Comparison of ENCODE assay signal across 8 cellular contexts in the genomic region with DNA sequence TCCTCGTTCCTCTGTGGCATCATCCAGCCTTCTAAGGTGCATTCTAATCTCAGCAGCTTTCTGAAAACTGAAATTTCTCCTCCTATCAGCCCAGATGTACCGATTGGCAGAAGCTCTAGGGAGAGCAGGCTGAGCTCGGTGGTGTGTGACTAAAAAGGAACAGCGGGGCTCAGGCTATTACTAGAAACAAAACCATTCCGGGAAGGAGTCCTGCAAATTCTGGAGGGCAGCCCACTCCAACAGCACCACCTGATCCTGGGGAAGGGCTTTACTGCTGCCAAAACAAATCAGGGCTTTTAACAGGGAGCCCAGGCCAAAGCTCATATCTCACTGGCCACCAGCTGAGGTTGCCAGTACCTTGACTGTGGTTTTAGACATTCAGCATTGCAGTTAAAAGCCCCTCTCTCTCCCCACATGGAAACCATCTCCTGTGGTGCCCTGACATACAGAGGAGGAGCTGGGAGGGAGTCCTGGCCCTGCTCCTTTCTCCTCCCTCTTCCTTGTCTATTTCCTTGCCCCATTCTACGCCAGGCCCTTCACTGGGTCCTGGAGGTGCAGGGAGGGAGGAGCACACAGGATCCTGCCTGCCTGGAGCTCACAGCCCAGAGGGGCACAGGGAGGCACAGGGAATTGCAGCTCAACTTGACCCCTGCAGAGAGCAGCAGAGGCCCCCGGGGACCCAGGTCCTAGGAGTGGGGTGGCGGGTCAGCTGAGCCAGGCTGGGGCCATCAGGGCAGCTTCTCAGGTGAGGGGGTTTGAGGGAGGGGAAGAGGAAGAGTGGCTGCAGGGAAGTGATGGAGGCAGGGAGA.
DNase-seq lines count a peak whose midpoint lies in the region; ATAC-seq and TF ChIP-seq lines count a peak whose summit lies in the region.

No MANE protein-coding gene starts in this region.

- H3K27ac ChIP-seq in C4-2B: peak overlapping the region; percentile 46

- peaks cover 84% of the 10 kb centered on the region for H3K4me1 Mint-ChIP-seq in stimulated activated naive CD8-positive, alpha-beta T cell treated with anti-CD3 and anti-CD28 coated beads, Interleukin-15, Interleukin-2, amounts not matched to agents 100 ng/mL and 50 ng/mL, for 24 hours (ENCODE audit: low read depth)

- no peaks in the 10 kb centered on the region for H3K27me3 Mint-ChIP-seq in stimulated activated naive CD8-positive, alpha-beta T cell treated with anti-CD3 and anti-CD28 coated beads, Interleukin-15, Interleukin-2, amounts not matched to agents 100 ng/mL and 50 ng/mL, for 24 hours

- H3K36me3 Mint-ChIP-seq in stimulated activated naive CD8-positive, alpha-beta T cell treated with anti-CD3 and anti-CD28 coated beads, Interleukin-15, Interleukin-2, amounts not matched to agents 100 ng/mL and 50 ng/mL, for 24 hours (ENCODE audit: low read depth): no peaks in the 10 kb centered on the region

- ATAC-seq in HG02759 (IDR thresholded peaks at IDR 0.05; ENCODE audit: unreplicated experiment): no peak

- DNase-seq in NCI-H1694 (lab: John Stamatoyannopoulos, UW): peak; percentile 73
- DNase-seq in brain pericyte (ENCODE audit: low read depth, low spot score): peak; percentile 86
- peak; percentile 15 for DNase-seq in left kidney (ENCODE audit: low read depth, low spot score)
- DNase-seq in stimulated activated CD4-positive, alpha-beta T cell treated with anti-CD3 and anti-CD28 coated beads, Interleukin-2, amount 100 ng/mL, for 48 hours: no peak
- DNase-seq in activated CD8-positive, alpha-beta memory T cell treated with anti-CD3 and anti-CD28 coated beads, Interleukin-2, amount 50 U/mL, for 4 hours: no peak

- peak overlapping the region; percentile 81 for H3K27ac Mint-ChIP-seq in stimulated activated naive CD8-positive, alpha-beta T cell treated with anti-CD3 and anti-CD28 coated beads, Interleukin-15, Interleukin-2, amounts not matched to agents 100 ng/mL and 50 ng/mL, for 24 hours

- no peak for TF ChIP-seq CTCF in C4-2B (conservative IDR thresholded peaks at IDR 0.05)

- H3K9me3 Mint-ChIP-seq in stimulated activated naive CD8-positive, alpha-beta T cell treated with anti-CD3 and anti-CD28 coated beads, Interleukin-15, Interleukin-2, amounts not matched to agents 100 ng/mL and 50 ng/mL, for 24 hours: no peaks in the 10 kb centered on the region

- H3K4me3 Mint-ChIP-seq in stimulated activated naive CD8-positive, alpha-beta T cell treated with anti-CD3 and anti-CD28 coated beads, Interleukin-15, Interleukin-2, amounts not matched to agents 100 ng/mL and 50 ng/mL, for 24 hours: peak overlapping the region; percentile 85

Comparison
In these comparisons a context has a peak if more than half of its experiments do, and no peak if none do; other contexts are left out.
1. DNase-seq: peak in NCI-H1694 (single experiment), brain pericyte (single experiment) and left kidney (single experiment); none in stimulated activated CD4-positive, alpha-beta T cell treated with anti-CD3 and anti-CD28 coated beads, Interleukin-2, amount 100 ng/mL, for 48 hours (0 of 2) and activated CD8-positive, alpha-beta memory T cell treated with anti-CD3 and anti-CD28 coated beads, Interleukin-2, amount 50 U/mL, for 4 hours (single experiment).